15 cellular contexts compared by ENCODE assay signal in the genomic region with DNA sequence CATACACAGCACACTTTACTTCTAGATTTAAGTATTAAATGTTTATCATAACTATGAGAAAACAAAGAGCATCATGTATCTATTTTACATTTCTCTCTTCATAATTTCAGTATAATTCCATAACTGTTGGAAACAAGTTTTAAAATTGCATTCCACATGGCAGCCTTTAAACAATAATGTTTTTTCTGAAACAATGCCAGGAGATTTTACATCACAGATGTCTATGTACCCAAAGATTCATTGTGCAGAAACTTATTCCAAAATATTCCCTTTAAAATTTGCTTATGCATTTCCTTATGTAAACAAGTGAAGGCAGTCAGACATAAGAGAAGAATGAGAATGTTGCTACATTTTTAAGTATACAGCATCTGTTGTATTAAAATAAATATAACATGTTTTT.
DNase-seq lines count a peak whose midpoint lies in the region; ATAC-seq and TF ChIP-seq lines count a peak whose summit lies in the region.
"Had no signal": no experiment of that assay in that cellular context is flagged by ENCODE, and none has a peak within 500 bp of the region (broad histone marks: within the 10 kb centered on the region; RNA-seq: fewer than 3 reads in every experiment).

No MANE protein-coding gene starts in this region.

- H3K4me1 ChIP-seq in adipocyte (ENCODE audit: control insufficient read depth, insufficient read depth, low read length) (peaks cover 10% of the 10 kb centered on the region), upper lobe of right lung (no peaks in the 10 kb centered on the region), MM.1S (ENCODE audit: low read length) (no peaks in the 10 kb centered on the region)

- H3K4me2 ChIP-seq in MM.1S (ENCODE audit: low read depth, low read length) = no peak overlapping the region

- H3K27ac ChIP-seq in upper lobe of right lung (no peak overlapping the region), MM.1S (ENCODE audit: low read length) (no peak overlapping the region)

- H3K36me3 ChIP-seq in adipocyte (ENCODE audit: control insufficient read depth, insufficient read depth, low read length, severe bottlenecking) (no peaks in the 10 kb centered on the region), upper lobe of right lung (no peaks in the 10 kb centered on the region), MM.1S (replicated peaks; ENCODE audit: insufficient read depth, low read length) (no peaks in the 10 kb centered on the region)

- no peaks in the 10 kb centered on the region for H3K79me2 ChIP-seq in MM.1S (ENCODE audit: low read length)

- no peaks in the 10 kb centered on the region for H4K20me1 ChIP-seq in MM.1S (ENCODE audit: insufficient read depth, low read length)

- no peaks in the 10 kb centered on the region for H3F3A ChIP-seq in MM.1S (ENCODE audit: insufficient read depth, low read length)

- intact Hi-C loops in upper lobe of right lung (cut with DNase I) = no loop called here

- no peak overlapping the region for H2AFZ ChIP-seq in MM.1S (ENCODE audit: low read length)

- peak; percentile 42 for DNase-seq in AG10803 (ENCODE audit: low read depth)
- peak; percentile 82 for DNase-seq in adipocyte (ENCODE audit: low read depth)
- peak; percentile 31 to 83 for DNase-seq in dermis microvascular lymphatic vessel endothelial cell (ENCODE audit: low read depth in 2 of 2)
- peak; percentile 17 to 63 for DNase-seq in foreskin fibroblast
- no peak for DNase-seq in upper lobe of right lung
- DNase-seq in MM.1S = no peak
- DNase-seq: COR-L47, H9, Karpas-422, MV-4-11, NCI-H1436, NCI-H2029 treated with DMSO at 0.1 percent for 48 hours, NCI-H524 had no signal

- no peak for TF ChIP-seq CTCF in AG10803 (conservative IDR thresholded peaks at IDR 0.05; ENCODE audit: low read length)
- TF ChIP-seq CTCF in foreskin fibroblast (IDR thresholded peaks at IDR 0.05; ENCODE audit: low read depth, low read length) = no peak
- no peak for TF ChIP-seq CTCF in upper lobe of right lung (IDR thresholded peaks at IDR 0.05)
- TF ChIP-seq CTCF in MM.1S (IDR thresholded peaks at IDR 0.05; ENCODE audit: low read length) = no peak

- no peaks in the 10 kb centered on the region for H3K9me2 ChIP-seq in MM.1S (replicated peaks; ENCODE audit: insufficient read depth, low read length)

- H3K4me3 ChIP-seq in AG10803 (ENCODE audit: low read length) (no peak overlapping the region), adipocyte (ENCODE audit: low read length) (no peak overlapping the region), foreskin fibroblast (ENCODE audit: low read depth in 1 of 2, low read length in 2 of 2) (no peak overlapping the region), upper lobe of right lung (no peak overlapping the region), MM.1S (ENCODE audit: low read length) (no peak overlapping the region)

- ATAC-seq in HG02938 (IDR thresholded peaks at IDR 0.05; ENCODE audit: unreplicated experiment) (no peak), GM21825 (IDR thresholded peaks at IDR 0.05; ENCODE audit: unreplicated experiment) (no peak), upper lobe of right lung (no peak)

- H3K9me3 ChIP-seq in adipocyte (ENCODE audit: control insufficient read depth, low read length) = peaks cover 13% of the 10 kb centered on the region
- no peaks in the 10 kb centered on the region for H3K9me3 ChIP-seq in upper lobe of right lung
- H3K9me3 ChIP-seq in MM.1S (replicated peaks; ENCODE audit: insufficient read depth, low read length) = no peaks in the 10 kb centered on the region

- no peak overlapping the region for H3K9ac ChIP-seq in adipocyte (ENCODE audit: low read length)
- no peak overlapping the region for H3K9ac ChIP-seq in MM.1S (ENCODE audit: low read length)

- no peaks in the 10 kb centered on the region for H3K27me3 ChIP-seq in adipocyte (replicated peaks; ENCODE audit: control insufficient read depth, insufficient read depth, low read length)
- no peaks in the 10 kb centered on the region for H3K27me3 ChIP-seq in upper lobe of right lung
- no peaks in the 10 kb centered on the region for H3K27me3 ChIP-seq in MM.1S (replicated peaks; ENCODE audit: insufficient read depth, low read length)

Comparison
In these comparisons a context has a peak if more than half of its experiments do, and no peak if none do; other contexts are left out.
1. DNase-seq: peak in AG10803 (single experiment), adipocyte (single experiment), dermis microvascular lymphatic vessel endothelial cell (2 of 2) and foreskin fibroblast (2 of 2); none in upper lobe of right lung (single experiment) and MM.1S (single experiment).